Comparison of ENCODE assay signal across 13 cellular contexts in the genomic region with DNA sequence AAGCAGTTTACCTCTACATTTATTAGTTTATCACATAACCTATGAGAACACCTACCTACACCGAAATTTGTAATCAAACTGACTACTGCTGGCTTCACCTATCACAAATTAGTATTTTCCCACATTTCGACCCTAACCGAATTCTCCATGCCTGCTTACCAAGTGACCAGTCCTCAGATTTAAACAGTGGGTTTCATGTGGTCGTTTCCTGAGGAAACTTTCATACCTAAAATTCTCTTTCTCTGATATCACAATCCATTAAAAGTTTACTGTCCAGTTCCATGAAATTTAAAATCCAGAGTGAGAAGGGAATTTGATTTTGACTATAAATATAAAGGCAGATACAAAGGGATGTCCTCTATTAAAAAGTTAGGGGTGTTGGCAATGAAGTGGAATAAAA. TPM values are rescaled to one million over a fixed set of nuclear protein-coding genes. Genes with fewer than 3 reads are reported as not detected.
DNase-seq lines count a peak whose midpoint lies in the region; ATAC-seq and TF ChIP-seq lines count a peak whose summit lies in the region.
"Had no signal": no experiment of that assay in that cellular context is flagged by ENCODE, and none has a peak within 500 bp of the region (broad histone marks: within the 10 kb centered on the region; RNA-seq: fewer than 3 reads in every experiment).

No MANE protein-coding gene starts in this region.

- 55 to 81% methylated on average over 4 of the region's 4 CpGs for WGBS in sigmoid colon, 2 donors

- DNase-seq in EL (peak; percentile 51), astrocyte of the cerebellum (ENCODE audit: low read depth) (no peak), glutamatergic neuron (no peak), sigmoid colon (no peak), NCI-H510A treated with DMSO at 0.1 percent for 48 hours (lab: John Stamatoyannopoulos, UW) (no peak), substantia nigra (lab: John Stamatoyannopoulos, UW) (no peak)
- DNase-seq in activated CD4-positive, alpha-beta T cell treated with anti-CD3 and anti-CD28 coated beads, Interleukin-2, amount 10 ng/mL, durations not matched to agents 7 days and 5 days = no peak
- DNase-seq: CD8-positive, alpha-beta T cell; NCI-H2081 treated with DMSO at 0.1 percent for 48 hours had no signal

- no peaks in the 10 kb centered on the region for H3K9me3 ChIP-seq in sigmoid colon

- H3K4me1 Mint-ChIP-seq in glutamatergic neuron (ENCODE audit: low read depth, unreplicated experiment) = peaks cover 31% of the 10 kb centered on the region
- peaks cover 16% of the 10 kb centered on the region for H3K4me1 Mint-ChIP-seq in activated CD4-positive, alpha-beta T cell treated with anti-CD3 and anti-CD28 coated beads, Interleukin-2, amount 10 ng/mL, durations not matched to agents 7 days and 5 days
- H3K4me1 Mint-ChIP-seq: central memory CD8-positive, alpha-beta T cell had no signal

- TF ChIP-seq CTCF in astrocyte of the cerebellum (IDR thresholded peaks at IDR 0.05; ENCODE audit: low read depth, low read length, missing control alignments) (no peak), glutamatergic neuron (IDR thresholded peaks at IDR 0.05; ENCODE audit: partially characterized antibody, unreplicated experiment) (no peak), sigmoid colon (IDR thresholded peaks at IDR 0.05) (no peak)

- peak overlapping the region; percentile 92 for H3K4me3 Mint-ChIP-seq in glutamatergic neuron (ENCODE audit: unreplicated experiment)
- no peak overlapping the region for H3K4me3 Mint-ChIP-seq in activated CD4-positive, alpha-beta T cell treated with anti-CD3 and anti-CD28 coated beads, Interleukin-2, amount 10 ng/mL, durations not matched to agents 7 days and 5 days
- H3K4me3 Mint-ChIP-seq: CD8-positive, alpha-beta T cell; central memory CD8-positive, alpha-beta T cell had no signal

- no peaks in the 10 kb centered on the region for H3K36me3 Mint-ChIP-seq in glutamatergic neuron (ENCODE audit: unreplicated experiment)
- no peaks in the 10 kb centered on the region for H3K36me3 Mint-ChIP-seq in activated CD4-positive, alpha-beta T cell treated with anti-CD3 and anti-CD28 coated beads, Interleukin-2, amount 10 ng/mL, durations not matched to agents 7 days and 5 days (ENCODE audit: low read depth)
- H3K36me3 Mint-ChIP-seq: CD8-positive, alpha-beta T cell had no signal

- intact Hi-C loops in sigmoid colon (cut with DNase I) = no loop called here

- no peaks in the 10 kb centered on the region for H3K27me3 Mint-ChIP-seq in glutamatergic neuron (ENCODE audit: unreplicated experiment)
- peaks cover 56% of the 10 kb centered on the region for H3K27me3 Mint-ChIP-seq in activated CD4-positive, alpha-beta T cell treated with anti-CD3 and anti-CD28 coated beads, Interleukin-2, amount 10 ng/mL, durations not matched to agents 7 days and 5 days

- CTCF ChIA-PET in activated CD4-positive, alpha-beta T cell treated with anti-CD3 and anti-CD28 coated beads, Interleukin-2, amount 10 ng/mL, durations not matched to agents 7 days and 5 days (lab: Charles Lee) = no interaction called here

- H3K9me3 Mint-ChIP-seq in glutamatergic neuron (ENCODE audit: unreplicated experiment) = peaks cover 9% of the 10 kb centered on the region
- no peaks in the 10 kb centered on the region for H3K9me3 Mint-ChIP-seq in activated CD4-positive, alpha-beta T cell treated with anti-CD3 and anti-CD28 coated beads, Interleukin-2, amount 10 ng/mL, durations not matched to agents 7 days and 5 days
- H3K9me3 Mint-ChIP-seq: CD8-positive, alpha-beta T cell; central memory CD8-positive, alpha-beta T cell had no signal

- H3K36me3 ChIP-seq in sigmoid colon = no peaks in the 10 kb centered on the region

- peaks cover 0 to 64% (median 47%) of the 10 kb centered on the region in 4 donors for H3K4me1 ChIP-seq in sigmoid colon

- peak overlapping the region; percentile 46 for H3K27ac Mint-ChIP-seq in glutamatergic neuron (ENCODE audit: unreplicated experiment)
- H3K27ac Mint-ChIP-seq in activated CD4-positive, alpha-beta T cell treated with anti-CD3 and anti-CD28 coated beads, Interleukin-2, amount 10 ng/mL, durations not matched to agents 7 days and 5 days = no peak overlapping the region
- H3K27ac Mint-ChIP-seq: CD8-positive, alpha-beta T cell; stimulated activated naive CD8-positive, alpha-beta T cell treated with anti-CD3 and anti-CD28 coated beads, Interleukin-15, Interleukin-2, amounts not matched to agents 100 ng/mL and 50 ng/mL, for 24 hours had no signal

- ATAC-seq in GM21737 (IDR thresholded peaks at IDR 0.05; ENCODE audit: unreplicated experiment) = no peak
- ATAC-seq: CD8-positive, alpha-beta T cell had no signal

- TF ChIP-seq EP300 in sigmoid colon (IDR thresholded peaks at IDR 0.05) = no peak

- no peaks in the 10 kb centered on the region for H3K27me3 ChIP-seq in sigmoid colon

- POLR2A ChIA-PET in activated CD4-positive, alpha-beta T cell treated with anti-CD3 and anti-CD28 coated beads, Interleukin-2, amount 10 ng/mL, durations not matched to agents 7 days and 5 days (lab: Charles Lee) = no interaction called here

- H3K27ac ChIP-seq in sigmoid colon (peak overlapping the region; percentile 93 to 94 (median 93)), substantia nigra (ENCODE audit: low read depth, low read length, poor library complexity, severe bottlenecking) (no peak overlapping the region)
- H3K27ac ChIP-seq: HL-60 had no signal

- in situ Hi-C loops in astrocyte of the cerebellum (cut with HindIII; ENCODE audit: low sequenced_read_pairs) = no loop called here

- TF ChIP-seq POLR2A in sigmoid colon (IDR thresholded peaks at IDR 0.05) = no peak

- H3K4me3 ChIP-seq in astrocyte of the cerebellum (ENCODE audit: low read depth, low read length) (peak overlapping the region; percentile 77), sigmoid colon (peak overlapping the region; percentile 72 to 91 (median 86))

RNA-seq across cellular contexts. Expression of a gene that starts 1.9 kb away (rescaled TPM):
- 45.6 TPM for total RNA-seq in glutamatergic neuron (ENCODE audit: unreplicated experiment)
- 10 to 100 TPM; 63.3 to 79.9 (median 75.5) TPM for total RNA-seq in sigmoid colon
- 10 to 100 TPM; 13.6 to 36.7 (median 22.2) TPM for polyA plus RNA-seq in sigmoid colon
- total RNA-seq in activated CD4-positive, alpha-beta T cell treated with anti-CD3 and anti-CD28 coated beads, Interleukin-2, amount 10 ng/mL, durations not matched to agents 7 days and 5 days = under 1 TPM in 1 of 2 experiments, not detected in 1; 0.10 TPM
- total RNA-seq: CD8-positive, alpha-beta T cell had no signal

Comparison
In these comparisons a context has a peak if more than half of its experiments do, and no peak if none do; other contexts are left out.
1. RNA of a gene that starts 1.9 kb away (total RNA-seq): 63.3 to 79.9 TPM in sigmoid colon and 45.6 TPM in glutamatergic neuron (single experiment); 0.10 TPM in activated CD4-positive, alpha-beta T cell treated with anti-CD3 and anti-CD28 coated beads, Interleukin-2, amount 10 ng/mL, durations not matched to agents 7 days and 5 days; every median in the first group is over 10 times any median in the second.